Comparison of ENCODE assay signal across 13 cellular contexts in genomic region chr13:112961457-112962369, GRCh38.
"Had no signal": no experiment of that assay in that cellular context is flagged by ENCODE, and none has a peak within 500 bp of the region (broad histone marks: within the 10 kb centered on the region; RNA-seq: fewer than 3 reads in every experiment).

No MANE protein-coding gene starts in this region.

- H3K27ac ChIP-seq: cardiac muscle cell, coronary artery, skin epidermis, thyroid gland had no signal

- H3K36me3 ChIP-seq: cardiac muscle cell, thyroid gland had no signal

- H3K4me3 ChIP-seq: cardiac muscle cell, coronary artery, mucosa of descending colon, skin epidermis, thyroid gland had no signal

- ATAC-seq: activated T-cell treated with anti-CD3 and anti-CD28 coated beads, Interleukin-2, amount 50 U/mL, for 72 hours; mucosa of descending colon; SK-N-SH treated with all-trans-retinoic acid at 6 μM for 48 hours had no signal

- DNase-seq: activated CD4-positive, alpha-beta memory T cell treated with anti-CD3 and anti-CD28 coated beads for 36 hours; activated naive CD4-positive, alpha-beta T cell; activated T-cell treated with anti-CD3 and anti-CD28 coated beads, Interleukin-2, amount 50 U/mL, for 72 hours; effector CD8-positive, alpha-beta T cell; hippocampal formation; kidney glomerular epithelial cell; mammary epithelial cell; thyroid gland had no signal

- H3K9me3 ChIP-seq: mucosa of descending colon, thyroid gland had no signal

- H3K27me3 ChIP-seq: cardiac muscle cell, thyroid gland had no signal
